Comparison of ENCODE assay signal across 11 cellular contexts in the genomic region with DNA sequence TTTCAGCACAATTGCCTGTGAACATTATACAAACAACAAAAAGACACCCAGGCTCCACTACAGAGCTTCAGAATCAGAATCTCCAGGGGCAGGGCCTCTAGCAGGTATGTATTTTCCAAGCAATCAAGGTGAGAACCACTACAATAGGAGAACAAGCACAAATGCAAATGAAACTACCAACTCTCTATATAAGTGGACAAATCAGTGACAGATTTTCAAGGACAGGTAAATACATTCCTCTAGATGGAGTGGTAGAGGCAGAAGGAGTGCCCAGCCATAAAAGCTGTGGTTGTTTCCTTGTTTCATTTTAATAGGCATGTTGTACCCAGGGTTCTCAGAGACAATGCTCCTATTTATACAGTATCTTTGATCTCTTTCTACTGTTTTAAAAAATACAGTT. TPM values are rescaled to one million over a fixed set of nuclear protein-coding genes. Genes with fewer than 3 reads are reported as not detected.
DNase-seq lines count a peak whose midpoint lies in the region; ATAC-seq and TF ChIP-seq lines count a peak whose summit lies in the region.
"Had no signal": no experiment of that assay in that cellular context is flagged by ENCODE, and none has a peak within 500 bp of the region (broad histone marks: within the 10 kb centered on the region; RNA-seq: fewer than 3 reads in every experiment).

No MANE protein-coding gene starts in this region.

- BruUV-seq in PC-3 (replicated peaks; lab: Mats Ljungman, UMichigan), result no TSS peak

- no peak for TF ChIP-seq POLR2A in esophagus muscularis mucosa (IDR thresholded peaks at IDR 0.05; ENCODE audit: low read depth)

- no peak overlapping the region for H3K27ac Mint-ChIP-seq in activated CD4-positive, alpha-beta T cell treated with anti-CD3 and anti-CD28 coated beads for 36 hours

- H4K20me1 ChIP-seq in PC-3 (ENCODE audit: low read length), result no peaks in the 10 kb centered on the region

- CTCF ChIA-PET in PC-3 (lab: Charles Lee), result no interaction called here
- CTCF ChIA-PET in activated CD4-positive, alpha-beta T cell treated with anti-CD3 and anti-CD28 coated beads for 36 hours (lab: Charles Lee), result interaction anchor here (0.5 to 0.6 kb wide), 2 partner anchors 11 to 157 kb away, joined by 3 read pairs; no protein-coding TSS in a partner anchor

- H3K36me3 ChIP-seq in PC-3 (ENCODE audit: low read depth, low read length) (peaks cover 43% of the 10 kb centered on the region), esophagus muscularis mucosa (peaks cover 32 to 69% (median 40%) of the 10 kb centered on the region in 4 donors)

- peaks cover 25% of the 10 kb centered on the region for H3K36me3 Mint-ChIP-seq in activated CD4-positive, alpha-beta T cell treated with anti-CD3 and anti-CD28 coated beads for 36 hours (ENCODE audit: low read depth)

- no peak overlapping the region for H3K4me3 Mint-ChIP-seq in activated CD4-positive, alpha-beta T cell treated with anti-CD3 and anti-CD28 coated beads for 36 hours

- POLR2A ChIA-PET in PC-3 (lab: Charles Lee; ENCODE audit: unreplicated experiment), result interaction anchor here (0.6 kb wide), 3 partner anchors 41 to 177 kb away, joined by 6 to 21 read pairs (median 9); no protein-coding TSS in a partner anchor
- POLR2A ChIA-PET in activated CD4-positive, alpha-beta T cell treated with anti-CD3 and anti-CD28 coated beads for 36 hours (lab: Charles Lee), result interaction anchor here (0.5 to 0.6 kb wide), 2 partner anchors 50 to 960 kb away, joined by 3 read pairs; no protein-coding TSS in a partner anchor

- no peaks in the 10 kb centered on the region for H3K9me2 ChIP-seq in PC-3 (replicated peaks; ENCODE audit: low read length)

- no peaks in the 10 kb centered on the region for H3K4me1 Mint-ChIP-seq in activated CD4-positive, alpha-beta T cell treated with anti-CD3 and anti-CD28 coated beads for 36 hours

- no peaks in the 10 kb centered on the region for H3K27me3 Mint-ChIP-seq in activated CD4-positive, alpha-beta T cell treated with anti-CD3 and anti-CD28 coated beads for 36 hours

- DNase-seq in NCI-H2107 treated with DMSO at 0.1 percent for 48 hours (lab: John Stamatoyannopoulos, UW; ENCODE audit: unreplicated experiment), result peak; percentile 36
- no peak for DNase-seq in NCI-H2107 (lab: John Stamatoyannopoulos, UW)
- peak; percentile 43 for DNase-seq in PC-3
- DNase-seq in substantia nigra (lab: John Stamatoyannopoulos, UW), result no peak
- no peak for DNase-seq in dermis blood vessel endothelial cell
- no peak for DNase-seq in activated CD4-positive, alpha-beta T cell treated with anti-CD3 and anti-CD28 coated beads for 36 hours
- no peak for DNase-seq in esophagus muscularis mucosa (ENCODE audit: extremely low spot score)
- DNase-seq: activated naive CD4-positive, alpha-beta T cell treated with anti-CD3 and anti-CD28 coated beads, Interleukin-2, amount 50 U/mL, for 16 hours; islet precursor cell; retina had no signal

- ATAC-seq in PC-3 (peak; percentile 95), esophagus mucosa (peak; percentile 65)
- ATAC-seq in activated CD4-positive, alpha-beta T cell treated with anti-CD3 and anti-CD28 coated beads for 36 hours, result no peak

- H3K9me3 ChIP-seq in PC-3 (ENCODE audit: low read length) (no peaks in the 10 kb centered on the region), esophagus muscularis mucosa (no peaks in the 10 kb centered on the region)

- intact Hi-C loops in PC-3 (cut with micrococcal nuclease), result loop anchor here (1.0 to 5.0 kb wide), 3 partner anchors 43 to 237 kb away; partner anchors contain the start of genes GPBP1L1, MAST2 and TMEM69
- intact Hi-C loops in activated CD4-positive, alpha-beta T cell treated with anti-CD3 and anti-CD28 coated beads for 36 hours (cut with DNase I, micrococcal nuclease), result no loop called here
- intact Hi-C loops in esophagus muscularis mucosa (cut with DNase I), result no loop called here

- H2AFZ ChIP-seq in PC-3 (ENCODE audit: low read length), result no peak overlapping the region

- no peak overlapping the region for H3K4me2 ChIP-seq in PC-3 (ENCODE audit: low read length)

- TF ChIP-seq CTCF in PC-3 (conservative IDR thresholded peaks at IDR 0.05; ENCODE audit: low read depth, low read length) (peak; percentile 52), esophagus muscularis mucosa (IDR thresholded peaks at IDR 0.05) (no peak)

- H3K27ac ChIP-seq in PC-3 (ENCODE audit: low read length) (no peak overlapping the region), substantia nigra (ENCODE audit: low read depth, low read length, poor library complexity, severe bottlenecking) (peak overlapping the region; percentile 67), esophagus muscularis mucosa (replicated peaks in 1 of 4) (no peak overlapping the region)

- H3F3A ChIP-seq in PC-3 (ENCODE audit: low read length, unreplicated experiment), result peaks cover 6% of the 10 kb centered on the region

- H3K4me3 ChIP-seq in PC-3 (ENCODE audit: low read length) (no peak overlapping the region), esophagus muscularis mucosa (no peak overlapping the region)

- H3K27me3 ChIP-seq in PC-3 (ENCODE audit: low read length) (no peaks in the 10 kb centered on the region), esophagus muscularis mucosa (no peaks in the 10 kb centered on the region)

- TF ChIP-seq EP300 in esophagus muscularis mucosa (IDR thresholded peaks at IDR 0.05), result no peak

- no peaks in the 10 kb centered on the region; the same call in 1 of the 2 replicates for H3K79me2 ChIP-seq in PC-3 (ENCODE audit: low read length)

- no peaks in the 10 kb centered on the region for H3K9me3 Mint-ChIP-seq in activated CD4-positive, alpha-beta T cell treated with anti-CD3 and anti-CD28 coated beads for 36 hours (ENCODE audit: low read depth)

- H3K4me1 ChIP-seq in PC-3 (ENCODE audit: insufficient read depth, low read length) (no peaks in the 10 kb centered on the region), esophagus muscularis mucosa (peaks cover 6 to 12% (median 10%) of the 10 kb centered on the region in 4 donors)

- H3K9ac ChIP-seq in PC-3 (ENCODE audit: low read length), result no peak overlapping the region

RNA-seq across cellular contexts. Expression of gene CCDC17, which starts 20.1 kb away (rescaled TPM):
- total RNA-seq in PC-3 (2014; rRNA removed) (1.6 and 1.9 TPM in 2 replicates), esophagus mucosa (2.5 TPM), dermis blood vessel endothelial cell (1.2 and 1.6 TPM in 2 replicates), esophagus muscularis mucosa (1 to 10 TPM in 1 of 4 donors, under 1 TPM in 3; 0.66 to 1.0 (median 0.90) TPM)
- 1 to 10 TPM; 1.0 to 1.6 TPM for total RNA-seq in activated CD4-positive, alpha-beta T cell treated with anti-CD3 and anti-CD28 coated beads for 36 hours

RNA-seq across cellular contexts. Expression of gene GPBP1L1, which starts 42.4 kb away (rescaled TPM):
- total RNA-seq in PC-3 (2014; rRNA removed), result 63.0 and 97.7 TPM in 2 replicates
- 95.3 TPM for total RNA-seq in esophagus mucosa
- 120 and 145 TPM in 2 replicates for total RNA-seq in dermis blood vessel endothelial cell
- 100 to 1,000 TPM; 101 to 112 TPM for total RNA-seq in activated CD4-positive, alpha-beta T cell treated with anti-CD3 and anti-CD28 coated beads for 36 hours
- total RNA-seq in esophagus muscularis mucosa, result 100 to 1,000 TPM in 2 of 4 donors, 10 to 100 TPM in 2; 87.6 to 110 (median 98.7) TPM

RNA-seq across cellular contexts. Expression of gene TMEM69, which starts 44.0 kb away (rescaled TPM):
- 26.6 and 28.5 TPM in 2 replicates for total RNA-seq in PC-3 (2014; rRNA removed)
- 22.6 TPM for total RNA-seq in esophagus mucosa
- 11.9 and 20.5 TPM in 2 replicates for total RNA-seq in dermis blood vessel endothelial cell
- total RNA-seq in activated CD4-positive, alpha-beta T cell treated with anti-CD3 and anti-CD28 coated beads for 36 hours, result 10 to 100 TPM; 30.2 to 44.3 TPM
- total RNA-seq in esophagus muscularis mucosa, result 10 to 100 TPM; 18.9 to 22.5 (median 19.9) TPM

Comparison
In these comparisons a context has a peak if more than half of its experiments do, and no peak if none do; other contexts are left out.
1. DNase-seq: peak in NCI-H2107 treated with DMSO at 0.1 percent for 48 hours (single experiment) and PC-3 (single experiment); none in NCI-H2107 (single experiment), substantia nigra (0 of 49), dermis blood vessel endothelial cell (single experiment), activated CD4-positive, alpha-beta T cell treated with anti-CD3 and anti-CD28 coated beads for 36 hours (single experiment) and esophagus muscularis mucosa (single experiment).